In genomic region chr4:72449705-72450104, GRCh38 we compare ENCODE assay signal across 20 cellular contexts.
"Had no signal": no experiment of that assay in that cellular context is flagged by ENCODE, and none has a peak within 500 bp of the region (broad histone marks: within the 10 kb centered on the region; RNA-seq: fewer than 3 reads in every experiment).

No MANE protein-coding gene starts in this region.

- H3K36me3 ChIP-seq: adrenal gland, colonic mucosa, esophagus muscularis mucosa, gastrocnemius medialis, heart right ventricle, ovary, stomach, WERI-Rb-1 had no signal

- ATAC-seq: activated CD8-positive, alpha-beta memory T cell treated with anti-CD3 and anti-CD28 coated beads, Interleukin-2, amount 10 ng/mL, durations not matched to agents 7 days and 5 days; body of pancreas; gastrocnemius medialis; heart right ventricle; left cardiac atrium had no signal

- H3K9me3 ChIP-seq: adrenal gland, body of pancreas, colonic mucosa, esophagus muscularis mucosa, gastrocnemius medialis, heart right ventricle, ovary, stomach, testis had no signal

- DNase-seq: activated CD4-positive, alpha-beta T cell treated with anti-CD3 and anti-CD28 coated beads, Interleukin-2, amount 50 U/mL, for 48 hours; activated CD8-positive, alpha-beta memory T cell treated with anti-CD3 and anti-CD28 coated beads, Interleukin-2, amount 10 ng/mL, durations not matched to agents 7 days and 5 days; activated naive CD4-positive, alpha-beta T cell treated with anti-CD3 and anti-CD28 coated beads, Interleukin-2, amount 10 ng/mL, durations not matched to agents 7 days and 5 days; activated T-cell treated with anti-CD3 and anti-CD28 coated beads, Interleukin-2, amount 50 U/mL, for 1 hour; adrenal gland; body of pancreas; central memory CD4-positive, alpha-beta T cell; colonic mucosa; gastrocnemius medialis; heart right ventricle; left cardiac atrium; midbrain; ovary; stimulated activated CD4-positive, alpha-beta T cell treated with anti-CD3 and anti-CD28 coated beads, Interleukin-12 subunit alpha, Interleukin-12 subunit beta, amount 100 ng/mL, for 4 hours; stimulated activated CD4-positive, alpha-beta T cell treated with anti-CD3 and anti-CD28 coated beads, Interleukin-2, amount 100 ng/mL, for 24 hours; stomach; testis; WERI-Rb-1 had no signal

- H3K27ac ChIP-seq: adrenal gland, body of pancreas, colonic mucosa, esophagus muscularis mucosa, gastrocnemius medialis, heart right ventricle, ovary, stomach, testis, WERI-Rb-1 had no signal

- H3K27me3 ChIP-seq: adrenal gland, body of pancreas, colonic mucosa, esophagus muscularis mucosa, gastrocnemius medialis, heart right ventricle, ovary, stomach, testis had no signal

- H3K4me3 ChIP-seq: adrenal gland, body of pancreas, colonic mucosa, esophagus muscularis mucosa, gastrocnemius medialis, heart right ventricle, lung, ovary, stomach, testis had no signal

- H3K4me1 ChIP-seq: body of pancreas, colonic mucosa, gastrocnemius medialis, heart right ventricle, stomach, testis had no signal
